Comparison of ENCODE assay signal across 12 cellular contexts in genomic region chr10:112519129-112519761, GRCh38.
A peak's percentile ranks its signal among the peaks of the same experiment; 100 is the strongest.
DNase-seq lines count a peak whose midpoint lies in the region; ATAC-seq, FAIRE-seq and TF ChIP-seq lines count a peak whose summit lies in the region.
"Had no signal": no experiment of that assay in that cellular context is flagged by ENCODE, and none has a peak within 500 bp of the region (broad histone marks: within the 10 kb centered on the region; RNA-seq: fewer than 3 reads in every experiment).

No MANE protein-coding gene starts in this region.

- ATAC-seq in A549 (no peak), GM18520 (IDR thresholded peaks at IDR 0.05; ENCODE audit: unreplicated experiment) (peak; percentile 82), HG02884 (IDR thresholded peaks at IDR 0.05; ENCODE audit: unreplicated experiment) (peak; percentile 94), GM21737 (IDR thresholded peaks at IDR 0.05; ENCODE audit: unreplicated experiment) (no peak)
- ATAC-seq: left cardiac atrium had no signal

- H3K36me3 ChIP-seq in neuronal stem cell (replicated peaks in 1 of 2; ENCODE audit: control insufficient read depth in 2 of 2, insufficient read depth in 2 of 2, low read length in 2 of 2) = no peaks in the 10 kb centered on the region

- no peak overlapping the region for H2AK5ac ChIP-seq in neuronal stem cell (ENCODE audit: low read depth, low read length)

- H3K27ac ChIP-seq in A549 = no peak overlapping the region
- H3K27ac ChIP-seq in RWPE1 = no peak overlapping the region
- H3K27ac ChIP-seq in neuronal stem cell (replicated peaks; ENCODE audit: low read length) = no peak overlapping the region
- H3K27ac ChIP-seq: HL-60 had no signal

- no peak for TF ChIP-seq CTCF in A549 (IDR thresholded peaks at IDR 0.05)
- TF ChIP-seq CTCF in RWPE1 (conservative IDR thresholded peaks at IDR 0.05; ENCODE audit: low read depth) = no peak

- CTCF ChIA-PET in A549 (lab: Yijun Ruan, JAX) (interaction anchor here (0.6 kb wide), 1 partner anchor 204 kb away, joined by 3 read pairs; no protein-coding TSS in a partner anchor), RWPE1 (lab: Yijun Ruan, JAX) (no interaction called here)

- no peak overlapping the region for H2BK15ac ChIP-seq in neuronal stem cell (ENCODE audit: low read length)

- H2BK12ac ChIP-seq in neuronal stem cell (ENCODE audit: low read length) = no peak overlapping the region

- WGBS in A549 (ENCODE audit: missing lambda C conversion rate) = 67% methylated on average over 5 of the region's 5 CpGs
- WGBS in neuronal stem cell (ENCODE audit: extremely low coverage in 2 of 2, insufficient read length in 2 of 2, insufficient replicate concordance in 1 of 2), 2 donors = no CpG with 5 or more reads among the region's 5 CpGs

- no peak overlapping the region for H2AFZ ChIP-seq in neuronal stem cell (ENCODE audit: low read length)

- no peak for TF ChIP-seq RAD21 in A549 (conservative IDR thresholded peaks at IDR 0.05 in 1 of 2, IDR thresholded peaks at IDR 0.05 in 1 of 2)

- no peak overlapping the region for H3K14ac ChIP-seq in neuronal stem cell (ENCODE audit: low read length)

- H2BK5ac ChIP-seq in neuronal stem cell (ENCODE audit: low read length) = no peak overlapping the region

- peaks cover 31% of the 10 kb centered on the region for H3K4me1 ChIP-seq in A549
- peaks cover 0 to under 1% of the 10 kb centered on the region in 2 donors for H3K4me1 ChIP-seq in neuronal stem cell (ENCODE audit: control insufficient read depth in 2 of 2, insufficient read depth in 1 of 2, low read depth in 1 of 2, low read length in 2 of 2)

- H3K4me2 ChIP-seq in A549 (peak overlapping the region; percentile 7; the same call in 1 of the 3 replicates), neuronal stem cell (ENCODE audit: insufficient read depth, low read length, poor library complexity, severe bottlenecking) (no peak overlapping the region)

- H3K9me3 ChIP-seq in A549 (no peaks in the 10 kb centered on the region), neuronal stem cell (replicated peaks in 1 of 2; ENCODE audit: control insufficient read depth in 2 of 2, insufficient read depth in 1 of 2, low read depth in 1 of 2, low read length in 2 of 2) (no peaks in the 10 kb centered on the region)

- FAIRE-seq in A549 (lab: Jason Lieb, UNC) = no peak
- FAIRE-seq in H54 (lab: Jason Lieb, UNC) = no peak

- no peaks in the 10 kb centered on the region for H3K79me1 ChIP-seq in neuronal stem cell (ENCODE audit: low read depth, low read length)

- H4K91ac ChIP-seq in neuronal stem cell (ENCODE audit: low read depth, low read length, poor library complexity) = no peak overlapping the region

- no peak overlapping the region for H3K18ac ChIP-seq in neuronal stem cell (ENCODE audit: low read length)

- TF ChIP-seq POLR2A in A549 (IDR thresholded peaks at IDR 0.05; ENCODE audit: low read length) (no peak), H54 (IDR thresholded peaks at IDR 0.05; ENCODE audit: low read depth, low read length) (no peak)

- H4K8ac ChIP-seq in neuronal stem cell (ENCODE audit: low read depth, low read length) = no peak overlapping the region

- no peak overlapping the region for H3K4ac ChIP-seq in neuronal stem cell (ENCODE audit: low read length)

- TF ChIP-seq EP300 in A549 (IDR thresholded peaks at IDR 0.05) = no peak

- H3K23ac ChIP-seq in neuronal stem cell (ENCODE audit: low read depth, low read length, poor library complexity) = no peak overlapping the region

- peak in 1 of 2 experiments; percentile 6 for DNase-seq in A549 (ENCODE audit: low read depth in 1 of 2, low spot score in 1 of 2)
- DNase-seq in RWPE1 (ENCODE audit: low spot score) = peak; percentile 64
- DNase-seq in foreskin melanocyte = no peak
- no peak for DNase-seq in neuronal stem cell (ENCODE audit: low spot score)
- DNase-seq in H54 (ENCODE audit: insufficient read length, low spot score) = no peak
- DNase-seq: caudate nucleus, left cardiac atrium, NCI-H1048 had no signal

- POLR2A ChIA-PET in A549 (lab: Yijun Ruan, JAX) = no interaction called here
- POLR2A ChIA-PET in RWPE1 (lab: Yijun Ruan, JAX; ENCODE audit: low non-redundant PET) = no interaction called here

- H3K4me3 ChIP-seq in A549 (no peak overlapping the region), neuronal stem cell (ENCODE audit: low read length in 2 of 2) (no peak overlapping the region)

- H3K9ac ChIP-seq in neuronal stem cell (ENCODE audit: low read depth, low read length, poor library complexity) = no peak overlapping the region

- no peaks in the 10 kb centered on the region for H3K27me3 ChIP-seq in neuronal stem cell (ENCODE audit: control insufficient read depth in 3 of 3, insufficient read depth in 3 of 3, low read depth in 1 of 3, low read length in 3 of 3)

- H2BK120ac ChIP-seq in neuronal stem cell (ENCODE audit: low read depth, low read length) = no peak overlapping the region

TF ChIP-seq in A549, 52 proteins besides CTCF, POLR2A, EP300 and RAD21:
- no peak for TF ChIP-seq FOSL2 (IDR thresholded peaks at IDR 0.05)
- peak; percentile 43; the same call in 1 of the 2 replicates for TF ChIP-seq FOSL2 (CRISPR knock-in tag; IDR thresholded peaks at IDR 0.05)
- no peak for TF ChIP-seq HOXB5 (CRISPR knock-in tag; IDR thresholded peaks at IDR 0.05)
- TF ChIP-seq TP53 (CRISPR knock-in tag; IDR thresholded peaks at IDR 0.05) = no peak
- TF ChIP-seq HDAC2 (IDR thresholded peaks at IDR 0.05) = no peak

Comparison
In these comparisons a context has a peak if more than half of its experiments do, and no peak if none do; other contexts are left out.
1. ATAC-seq: peak in GM18520 (single experiment) and HG02884 (single experiment); none in A549 (0 of 2) and GM21737 (single experiment).